Comparison of ENCODE assay signal across 8 cellular contexts in genomic region chr14:54870154-54871090, GRCh38. TPM values are rescaled to one million over a fixed set of nuclear protein-coding genes. Genes with fewer than 3 reads are reported as not detected.
DNase-seq lines count a peak whose midpoint lies in the region; ATAC-seq, FAIRE-seq and TF ChIP-seq lines count a peak whose summit lies in the region.
"Not testable (repeated sequence)": the region's sequence is repeated elsewhere in the genome, so short reads cannot be mapped to it uniquely, and the experiment has no call there.

No MANE protein-coding gene starts in this region.

- not testable (repeated sequence) for TF ChIP-seq EP300 in GM12878 (IDR thresholded peaks at IDR 0.05; ENCODE audit: borderline replicate concordance in 1 of 2, control insufficient read depth in 1 of 2, low read depth in 2 of 2, low read length in 2 of 2); upper lobe of left lung (IDR thresholded peaks at IDR 0.05)

- peak overlapping the region; percentile 80 for H4K8ac ChIP-seq in trophoblast cell (ENCODE audit: low read depth, low read length)

- not testable (repeated sequence) for H3K9ac ChIP-seq in GM12878 (ENCODE audit: control insufficient read depth, insufficient read depth, low read length); trophoblast cell (ENCODE audit: low read length)

- H4K20me1 ChIP-seq in GM12878 (ENCODE audit: control insufficient read depth, insufficient read depth) = not testable (repeated sequence)

- not testable (repeated sequence) for BruUV-seq in GM12878 (replicated peaks; lab: Mats Ljungman, UMichigan)

- H3K36me3 ChIP-seq in GM12878 (ENCODE audit: control insufficient read depth in 2 of 2, insufficient read depth in 2 of 2, low read length in 1 of 2); esophagus squamous epithelium; trophoblast cell (ENCODE audit: control insufficient read depth in 1 of 2, insufficient read depth in 2 of 2, low read length in 2 of 2); upper lobe of left lung: not testable (repeated sequence)

- not testable (repeated sequence) for TF ChIP-seq POLR2A in GM12878 (IDR thresholded peaks at IDR 0.05; ENCODE audit: low read depth, low read length); esophagus squamous epithelium (IDR thresholded peaks at IDR 0.05); upper lobe of left lung (IDR thresholded peaks at IDR 0.05)

- not testable (repeated sequence) for TF ChIP-seq RAD21 in GM12878 (IDR thresholded peaks at IDR 0.05; ENCODE audit: insufficient read depth, low read depth, low read length)

- H3K4me3 ChIP-seq in GM12878 = not testable (repeated sequence)
- H3K4me3 ChIP-seq in esophagus squamous epithelium (peak overlapping the region; percentile 24 to 63 (median 54)), trophoblast cell (ENCODE audit: low read depth, low read length) (peak overlapping the region; percentile 71), upper lobe of left lung (peak overlapping the region in 3 of 4 donors; percentile 38 to 55 (median 53))

- H3K27ac Mint-ChIP-seq in activated CD4-positive, alpha-beta T cell treated with anti-CD3 and anti-CD28 coated beads for 36 hours = not testable (repeated sequence)

- H2AK5ac ChIP-seq in trophoblast cell (ENCODE audit: low read length) = not testable (repeated sequence)

- H3K36me3 Mint-ChIP-seq in activated CD4-positive, alpha-beta T cell treated with anti-CD3 and anti-CD28 coated beads for 36 hours (ENCODE audit: low read depth) = not testable (repeated sequence)

- not testable (repeated sequence) for H2BK5ac ChIP-seq in trophoblast cell (ENCODE audit: low read depth, low read length, poor library complexity)

- 88% methylated on average over 27 of the region's 27 CpGs for WGBS in GM12878 (ENCODE audit: insufficient coverage, insufficient replicate concordance, low lambda C conversion rate, missing lambda C conversion rate)
- WGBS in esophagus squamous epithelium, 2 donors = 33 to 48% methylated on average over 11 to 16 of the region's 27 CpGs
- WGBS in trophoblast cell (ENCODE audit: extremely low coverage, insufficient coverage, insufficient read length) = no CpG with 5 or more reads among the region's 27 CpGs
- 32 to 39% methylated on average over 26 of the region's 27 CpGs for WGBS in upper lobe of left lung, 2 donors

- ATAC-seq in activated CD4-positive, alpha-beta T cell treated with anti-CD3 and anti-CD28 coated beads for 36 hours; GM12878; upper lobe of left lung (ENCODE audit: low FRiP score in 2 of 2): not testable (repeated sequence)
- peak; percentile 13 for ATAC-seq in left lobe of liver

- not testable (repeated sequence) for H3K9me3 Mint-ChIP-seq in activated CD4-positive, alpha-beta T cell treated with anti-CD3 and anti-CD28 coated beads for 36 hours (ENCODE audit: low read depth)

- not testable (repeated sequence) for H3K27ac ChIP-seq in GM12878 (ENCODE audit: control insufficient read depth, insufficient read depth); trophoblast cell (ENCODE audit: low read depth, low read length)
- peak overlapping the region in 3 of 4 donors; percentile 70 to 81 (median 73) for H3K27ac ChIP-seq in esophagus squamous epithelium
- peak overlapping the region in 3 of 4 donors; percentile 24 to 60 (median 54) for H3K27ac ChIP-seq in upper lobe of left lung

- H2BK120ac ChIP-seq in trophoblast cell (ENCODE audit: insufficient read depth, low read length, poor library complexity) = peak overlapping the region; percentile 35

- not testable (repeated sequence) for FAIRE-seq in GM12878 (lab: Jason Lieb, UNC)

- not testable (repeated sequence) for H3K4me2 ChIP-seq in GM12878 (ENCODE audit: control insufficient read depth, insufficient read depth)
- H3K4me2 ChIP-seq in trophoblast cell (ENCODE audit: low read length) = peak overlapping the region; percentile 58

- intact Hi-C loops in activated CD4-positive, alpha-beta T cell treated with anti-CD3 and anti-CD28 coated beads for 36 hours (cut with DNase I, micrococcal nuclease); GM12878 (cut with micrococcal nuclease; ENCODE audit: unreplicated experiment); esophagus squamous epithelium (cut with DNase I): not testable (repeated sequence)

- not testable (repeated sequence) for H2BK12ac ChIP-seq in trophoblast cell (ENCODE audit: low read length)

- SMC1A ChIA-PET in GM12878 (lab: Charles Lee; ENCODE audit: uncharacterized antibody, unreplicated experiment) = interaction anchor here (1.6 kb wide), 1 partner anchor 11 kb away, joined by 4 read pairs; no protein-coding TSS in a partner anchor

- H4K91ac ChIP-seq in trophoblast cell (ENCODE audit: low read depth, low read length) = peak overlapping the region; percentile 19

- not testable (repeated sequence) for H3K27me3 ChIP-seq in GM12878 (replicated peaks in 1 of 2; ENCODE audit: control insufficient read depth in 2 of 2, insufficient read depth in 2 of 2, low read length in 1 of 2); esophagus squamous epithelium; trophoblast cell (ENCODE audit: insufficient read depth, low read length); upper lobe of left lung

- RAD21 ChIA-PET in GM12878 (lab: Charles Lee; ENCODE audit: unreplicated experiment) = not testable (repeated sequence)

- TF ChIP-seq CTCF in GM12878 (IDR thresholded peaks at IDR 0.05 in 2 of 3, conservative IDR thresholded peaks at IDR 0.05 in 1 of 3; ENCODE audit: control insufficient read depth in 2 of 3, extremely low read depth in 1 of 3, insufficient read depth in 1 of 3, low read depth in 3 of 3, low read length in 3 of 3); esophagus squamous epithelium (IDR thresholded peaks at IDR 0.05); upper lobe of left lung (IDR thresholded peaks at IDR 0.05): not testable (repeated sequence)

- peak; percentile 82 for DNase-seq in ELF-1 (ENCODE audit: low read depth, low spot score)
- DNase-seq in NCI-H345 (lab: John Stamatoyannopoulos, UW) = peak; percentile 4
- not testable (repeated sequence) for DNase-seq in activated CD4-positive, alpha-beta T cell treated with anti-CD3 and anti-CD28 coated beads for 36 hours; GM12878 (ENCODE audit: low read depth, low spot score); esophagus squamous epithelium (lab: John Stamatoyannopoulos, UW); left lobe of liver (ENCODE audit: low spot score); trophoblast cell
- DNase-seq in upper lobe of left lung = peak; percentile 55 to 73

- not testable (repeated sequence) for H3K18ac ChIP-seq in trophoblast cell (ENCODE audit: low read length)

- not testable (repeated sequence) for H2AFZ ChIP-seq in GM12878 (ENCODE audit: control insufficient read depth, low read depth, low read length)
- peak overlapping the region; percentile 89 for H2AFZ ChIP-seq in trophoblast cell (ENCODE audit: insufficient read depth, low read length, poor library complexity)

- not testable (repeated sequence) for H3K23ac ChIP-seq in trophoblast cell (ENCODE audit: low read length)

- H3K79me1 ChIP-seq in trophoblast cell (ENCODE audit: low read length) = not testable (repeated sequence)

- H4K12ac ChIP-seq in trophoblast cell (ENCODE audit: low read depth, low read length) = not testable (repeated sequence)

- POLR2A ChIA-PET in activated CD4-positive, alpha-beta T cell treated with anti-CD3 and anti-CD28 coated beads for 36 hours (lab: Charles Lee) = not testable (repeated sequence)
- POLR2A ChIA-PET in GM12878 (lab: Charles Lee) = interaction anchor here (0.6 to 1.4 kb wide), 2 partner anchors 14 to 15 kb away, joined by 3 to 6 read pairs; no protein-coding TSS in a partner anchor

- H3K4me3 Mint-ChIP-seq in activated CD4-positive, alpha-beta T cell treated with anti-CD3 and anti-CD28 coated beads for 36 hours = peak overlapping the region; percentile 50

- CTCF ChIA-PET in activated CD4-positive, alpha-beta T cell treated with anti-CD3 and anti-CD28 coated beads for 36 hours (lab: Charles Lee); GM12878 (lab: Yijun Ruan, JAX): not testable (repeated sequence)

- not testable (repeated sequence) for H3K4me1 ChIP-seq in GM12878 (ENCODE audit: control insufficient read depth, insufficient read depth, low read length); trophoblast cell (ENCODE audit: control insufficient read depth in 1 of 2, insufficient read depth in 2 of 2, low read length in 2 of 2)
- peaks cover 0 to 24% (median 4%) of the 10 kb centered on the region in 3 donors for H3K4me1 ChIP-seq in esophagus squamous epithelium
- peaks cover 0 to 24% (median 7%) of the 10 kb centered on the region in 4 donors for H3K4me1 ChIP-seq in upper lobe of left lung

- in situ Hi-C loops in GM12878 (cut with MboI) = not testable (repeated sequence)

- H3K4me1 Mint-ChIP-seq in activated CD4-positive, alpha-beta T cell treated with anti-CD3 and anti-CD28 coated beads for 36 hours = peaks cover 32% of the 10 kb centered on the region

- not testable (repeated sequence) for H3K79me2 ChIP-seq in GM12878 (ENCODE audit: control insufficient read depth, insufficient read depth, low read length); trophoblast cell (ENCODE audit: control insufficient read depth, insufficient read depth, low read length, poor library complexity)

- not testable (repeated sequence) for H3K4ac ChIP-seq in trophoblast cell (ENCODE audit: low read depth, low read length)

- not testable (repeated sequence) for H3K9me3 ChIP-seq in GM12878 (replicated peaks; ENCODE audit: control insufficient read depth, insufficient read depth, low read length); esophagus squamous epithelium; trophoblast cell (ENCODE audit: insufficient read depth, low read depth, low read length); upper lobe of left lung

- peak overlapping the region; percentile 69 for H3K14ac ChIP-seq in trophoblast cell (ENCODE audit: low read length)

- not testable (repeated sequence) for H3K27me3 Mint-ChIP-seq in activated CD4-positive, alpha-beta T cell treated with anti-CD3 and anti-CD28 coated beads for 36 hours

RNA-seq across cellular contexts. Expression of gene GCH1, which starts 32.2 kb away (rescaled TPM):
- 10 to 100 TPM; 28.1 to 36.4 TPM for total RNA-seq in activated CD4-positive, alpha-beta T cell treated with anti-CD3 and anti-CD28 coated beads for 36 hours
- 17.6 and 18.2 TPM in 2 replicates for total RNA-seq in GM12878 (2013; cell fraction: nucleolus; rRNA removed)
- 35.9 and 39.5 TPM in 2 replicates for total RNA-seq in GM12878 (2014; rRNA removed)
- total RNA-seq in GM12878 (2014; rRNA removed; fragmentation: Illumina TruSeq; extraction: Trizol) = 27.0 and 27.9 TPM in 2 replicates
- total RNA-seq in GM12878 (2021) = 36.8 and 39.1 TPM in 2 replicates
- polyA plus RNA-seq in GM12878 (2011; ENCODE audit: low read depth) = 8.5 TPM
- 31.9 and 40.1 TPM in 2 replicates for polyA plus RNA-seq in GM12878 (2011; rRNA removed)
- 14.5 and 15.6 TPM in 2 replicates for polyA plus RNA-seq in GM12878 (2011; cell fraction: cytosol; rRNA removed)
- polyA plus RNA-seq in GM12878 (2011; cell fraction: nucleus; rRNA removed) = 11.6 and 12.6 TPM in 2 replicates
- polyA plus RNA-seq in GM12878 (2012) = 13.4 and 17.9 TPM in 2 replicates
- polyA plus RNA-seq in GM12878 (2014; fragmentation: Illumina TruSeq; extraction: Trizol) = 32.9 and 44.4 TPM in 2 replicates
- polyA plus RNA-seq in GM12878 (2014; fragmentation: Nextera tagmentation; extraction: Ambion mirVana) = 10 to 100 TPM; 25.1 to 26.0 TPM
- polyA plus RNA-seq in GM12878 (2014; rRNA removed) = 32.4 and 34.6 TPM in 2 replicates
- 10 to 100 TPM; 36.9 to 37.0 TPM for polyA plus RNA-seq in GM12878 (2016; fragmentation: Nextera tagmentation; extraction: Ambion mirVana)
- 9.8 and 22.2 TPM in 2 replicates for polyA minus RNA-seq in GM12878 (2011; rRNA and poly(A)+ RNA removed)
- 5.5 and 6.4 TPM in 2 replicates for polyA minus RNA-seq in GM12878 (2011; cell fraction: cytosol; rRNA and poly(A)+ RNA removed)
- polyA minus RNA-seq in GM12878 (2011; cell fraction: nucleus; rRNA and poly(A)+ RNA removed) = 4.5 and 10.2 TPM in 2 replicates
- total RNA-seq in esophagus squamous epithelium = 10 to 100 TPM in 3 of 4 donors, 1 to 10 TPM in 1; 9.3 to 19.8 (median 15.5) TPM
- 71.0 TPM for total RNA-seq in left lobe of liver
- 3.8 and 4.0 TPM in 2 replicates for polyA plus RNA-seq in trophoblast cell (2013)
- total RNA-seq in upper lobe of left lung = 10 to 100 TPM in 5 of 6 donors, 1 to 10 TPM in 1; 7.9 to 26.3 (median 19.5) TPM
